17 cellular contexts compared by ENCODE assay signal in genomic region chr11:114977596-114977995, GRCh38.
A peak's percentile ranks its signal among the peaks of the same experiment; 100 is the strongest.
DNase-seq lines count a peak whose midpoint lies in the region; ATAC-seq and TF ChIP-seq lines count a peak whose summit lies in the region.
"Had no signal": no experiment of that assay in that cellular context is flagged by ENCODE, and none has a peak within 500 bp of the region (broad histone marks: within the 10 kb centered on the region; RNA-seq: fewer than 3 reads in every experiment).

No MANE protein-coding gene starts in this region.

- no peaks in the 10 kb centered on the region for H3K9me3 ChIP-seq in lower lobe of right lung
- H3K9me3 ChIP-seq: Peyer's patch had no signal

- H3K27me3 ChIP-seq in lower lobe of right lung (ENCODE audit: low read depth), result peaks cover 6% of the 10 kb centered on the region
- H3K27me3 ChIP-seq: Peyer's patch had no signal

- no peak for ATAC-seq in GM18861 (IDR thresholded peaks at IDR 0.05; ENCODE audit: unreplicated experiment)
- ATAC-seq in lower lobe of right lung, result no peak
- ATAC-seq: GM12878, GM23338, Right ventricle myocardium inferior had no signal

- no peak for TF ChIP-seq CTCF in GM13976 (IDR thresholded peaks at IDR 0.05; ENCODE audit: borderline replicate concordance, control extremely low read depth, extremely low read depth, insufficient read depth, missing control alignments)
- TF ChIP-seq CTCF in lower lobe of right lung (IDR thresholded peaks at IDR 0.05), result no peak

- no peak overlapping the region for H3K4me3 ChIP-seq in lower lobe of right lung
- H3K4me3 ChIP-seq: GM12878, GM23338, Peyer's patch, SK-N-MC had no signal

- H3K4me1 ChIP-seq in lower lobe of right lung, result no peaks in the 10 kb centered on the region
- H3K4me1 ChIP-seq: Peyer's patch had no signal

- in situ Hi-C loops in GM13976 (cut with MboI; ENCODE audit: low sequenced_read_pairs, unreplicated experiment), result no loop called here

- peak; percentile 32 for DNase-seq in Ammon's horn (ENCODE audit: low spot score)
- DNase-seq in DMS153 (lab: John Stamatoyannopoulos, UW), result peak; percentile 32
- peak; percentile 95 for DNase-seq in NCI-H2171 treated with DMSO at 0.1 percent for 48 hours (lab: John Stamatoyannopoulos, UW)
- DNase-seq in RPMI8226, result peak; percentile 4
- DNase-seq in GM13976 (ENCODE audit: low spot score), result no peak
- DNase-seq in lower lobe of right lung, result no peak
- DNase-seq: CD8-positive, alpha-beta memory T cell; EL; HCEC 1CT; Karpas-422; NCI-H1436 treated with DMSO at 0.1 percent for 48 hours; Peyer's patch had no signal

- intact Hi-C loops in lower lobe of right lung (cut with DNase I), result no loop called here

- H3K36me3 ChIP-seq in lower lobe of right lung, result no peaks in the 10 kb centered on the region
- H3K36me3 ChIP-seq: Peyer's patch had no signal

- H3K27ac ChIP-seq in lower lobe of right lung, result no peak overlapping the region
- H3K27ac ChIP-seq: Peyer's patch, SK-N-MC had no signal

Comparison
In these comparisons a context has a peak if more than half of its experiments do, and no peak if none do; other contexts are left out.
1. DNase-seq: peak in Ammon's horn (single experiment), DMS153 (single experiment), NCI-H2171 treated with DMSO at 0.1 percent for 48 hours (single experiment) and RPMI8226 (single experiment); none in GM13976 (single experiment) and lower lobe of right lung (single experiment).